Comparison of ENCODE assay signal across 8 cellular contexts in the genomic region with DNA sequence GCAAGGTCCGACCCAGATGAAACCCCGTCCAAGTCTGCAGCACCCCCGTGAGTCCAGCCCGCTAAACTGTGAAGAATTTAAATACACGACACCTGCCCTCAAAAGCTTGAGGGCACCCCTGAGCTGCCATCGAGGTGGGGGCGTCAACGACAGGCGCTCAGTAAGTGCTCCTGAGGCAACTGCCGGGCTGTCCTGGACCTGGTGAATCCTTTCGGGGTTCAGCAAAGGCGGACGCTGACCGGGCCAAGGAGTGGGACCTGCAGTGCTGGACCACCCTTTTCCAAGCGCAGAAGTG. TPM values are rescaled to one million over a fixed set of nuclear protein-coding genes. Genes with fewer than 3 reads are reported as not detected.
DNase-seq lines count a peak whose midpoint lies in the region; ATAC-seq and TF ChIP-seq lines count a peak whose summit lies in the region.

No MANE protein-coding gene starts in this region.

- 2 to 4% methylated on average over 14 of the region's 15 CpGs for WGBS in mesodermal cell (ENCODE audit: insufficient coverage in 2 of 2), 2 experiments

- peak overlapping the region; percentile 93 for H3K9ac ChIP-seq in HUES6 (ENCODE audit: low read length)

- 0 out of 2 replicates have a peak, but pooled peaks have one; percentile 4 for TF ChIP-seq CTCF in GM12874 (IDR thresholded peaks at IDR 0.05; ENCODE audit: insufficient read depth, low read depth, low read length)
- no peak for TF ChIP-seq CTCF in breast epithelium (IDR thresholded peaks at IDR 0.05)

- peaks cover 39% of the 10 kb centered on the region for H3K27me3 ChIP-seq in HUES6 (ENCODE audit: control insufficient read depth, insufficient read depth, low read length)
- H3K27me3 ChIP-seq in breast epithelium: no peaks in the 10 kb centered on the region

- H3K4me3 ChIP-seq in HUES6 (ENCODE audit: low read depth, low read length) (peak overlapping the region; percentile 88), breast epithelium (peak overlapping the region; percentile 75 to 98 (median 89)), mesodermal cell (ENCODE audit: extremely low read depth, insufficient read depth, low read length, poor library complexity, severe bottlenecking) (peak overlapping the region; percentile 92)

- H3K36me3 ChIP-seq in HUES6 (ENCODE audit: control insufficient read depth, insufficient read depth, low read length) (0 out of 2 replicates have a peak, but pooled peaks cover 12% of the 10 kb centered on the region), breast epithelium (no peaks in the 10 kb centered on the region), mesodermal cell (ENCODE audit: control insufficient read depth, insufficient read depth, low read length) (peaks cover 17% of the 10 kb centered on the region)

- H3K4me1 ChIP-seq in HUES6 (ENCODE audit: control insufficient read depth, insufficient read depth, low read length): no peaks in the 10 kb centered on the region
- peaks cover 0 to 15% of the 10 kb centered on the region in 2 donors for H3K4me1 ChIP-seq in breast epithelium
- H3K4me1 ChIP-seq in mesodermal cell (ENCODE audit: control insufficient read depth, insufficient read depth, low read length, poor library complexity, severe bottlenecking): no peaks in the 10 kb centered on the region

- no peak for TF ChIP-seq POLR2A in breast epithelium (IDR thresholded peaks at IDR 0.05)

- H3K9me3 ChIP-seq in HUES6 (ENCODE audit: control insufficient read depth, insufficient read depth, low read depth, low read length): no peaks in the 10 kb centered on the region
- H3K9me3 ChIP-seq in breast epithelium: no peaks in the 10 kb centered on the region
- no peaks in the 10 kb centered on the region for H3K9me3 ChIP-seq in mesodermal cell (ENCODE audit: control insufficient read depth, low read length)

- H3K27ac ChIP-seq in HUES6 (ENCODE audit: low read depth, low read length) (no peak overlapping the region; the same call in 1 of the 2 replicates), breast epithelium (peak overlapping the region; percentile 95 to 98), mesodermal cell (ENCODE audit: low read depth, low read length, severe bottlenecking) (peak overlapping the region; percentile 97)

- ATAC-seq in GM18502 (IDR thresholded peaks at IDR 0.05; ENCODE audit: poor library complexity, unreplicated experiment) (no peak), HG02610 (IDR thresholded peaks at IDR 0.05; ENCODE audit: unreplicated experiment) (no peak)

- no peak for DNase-seq in breast epithelium (ENCODE audit: low spot score in 2 of 2)
- no peak for DNase-seq in HCEC 1CT
- DNase-seq in NCI-H2196 (lab: John Stamatoyannopoulos, UW; ENCODE audit: unreplicated experiment): no peak

- intact Hi-C loops in breast epithelium (cut with DNase I; ENCODE audit: low total_unique reads): loop anchor here (10.0 kb wide), 1 partner anchor 550 kb away; no protein-coding TSS in a partner anchor

RNA-seq across cellular contexts. Expression of a gene that starts 0.5 kb away (rescaled TPM):
- 10 to 100 TPM; 13.8 to 17.0 (median 16.7) TPM for total RNA-seq in breast epithelium
- polyA plus RNA-seq in mesodermal cell (2013, experiment 1 of 2): 32.5 TPM
- polyA plus RNA-seq in mesodermal cell (2013, experiment 2 of 2): 25.2 TPM
